Comparison of ENCODE assay signal across 15 cellular contexts in the genomic region with DNA sequence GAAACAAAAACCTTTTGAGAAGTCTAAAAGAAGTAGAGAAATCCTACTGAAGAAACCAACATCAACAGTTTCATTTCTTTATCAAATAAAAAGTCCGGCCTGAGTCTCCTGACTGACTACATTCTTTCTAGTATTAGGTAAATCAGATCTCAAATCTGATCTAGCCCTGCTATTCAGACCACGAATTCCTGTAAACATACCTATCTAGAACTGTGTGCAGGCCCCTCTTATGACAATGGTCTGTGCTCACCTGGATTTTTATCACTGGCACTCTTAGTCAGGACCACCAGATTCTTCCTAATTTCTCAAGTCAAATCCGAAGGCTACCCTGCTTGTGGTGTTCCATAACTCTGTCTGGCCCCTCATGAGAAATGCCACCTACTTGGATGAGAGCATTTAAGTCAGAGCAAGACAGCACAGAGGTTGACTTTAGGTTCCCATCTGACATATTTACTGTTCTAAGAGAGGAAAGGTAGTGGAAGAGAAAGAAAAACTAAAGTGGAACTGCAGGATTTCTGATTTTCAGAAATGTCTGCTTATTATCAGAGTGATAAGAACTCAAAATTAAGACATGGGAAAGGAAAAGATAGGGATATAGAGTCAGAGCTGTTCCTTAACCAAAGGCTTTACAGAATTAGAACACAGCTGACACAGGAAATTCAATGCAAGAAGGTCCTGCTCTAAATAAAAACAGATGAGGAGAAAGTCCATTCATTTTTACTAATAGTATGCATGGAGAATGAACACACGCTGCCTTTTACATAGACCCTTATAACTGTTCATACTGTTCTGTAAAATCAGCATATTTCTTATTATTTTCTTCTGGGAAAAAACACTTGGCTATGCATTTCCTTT. TPM values are rescaled to one million over a fixed set of nuclear protein-coding genes. Genes with fewer than 3 reads are reported as not detected.
A peak's percentile ranks its signal among the peaks of the same experiment; 100 is the strongest.
DNase-seq lines count a peak whose midpoint lies in the region; ATAC-seq, FAIRE-seq and TF ChIP-seq lines count a peak whose summit lies in the region.
"Had no signal": no experiment of that assay in that cellular context is flagged by ENCODE, and none has a peak within 500 bp of the region (broad histone marks: within the 10 kb centered on the region; RNA-seq: fewer than 3 reads in every experiment).

No MANE protein-coding gene starts in this region.

- H3K4me1 Mint-ChIP-seq in activated T-helper 1 cell treated with anti-CD3 and anti-CD28 coated beads, Interleukin-12 subunit alpha, Interleukin-12 subunit beta, Interleukin-2, Interleukin-4 antibody, amounts not matched to agents 30 ng/mL and 10 ng/mL and 1 ng/mL, durations not matched to agents 14 hours and 24 hours and 36 hours (ENCODE audit: low read depth): no peaks in the 10 kb centered on the region
- H3K4me1 Mint-ChIP-seq in CD4-positive, alpha-beta T cell (ENCODE audit: low read depth): no peaks in the 10 kb centered on the region
- H3K4me1 Mint-ChIP-seq: activated CD4-positive, alpha-beta T cell treated with anti-CD3 and anti-CD28 coated beads for 36 hours had no signal

- H3K27ac Mint-ChIP-seq in activated T-helper 1 cell treated with anti-CD3 and anti-CD28 coated beads, Interleukin-12 subunit alpha, Interleukin-12 subunit beta, Interleukin-2, Interleukin-4 antibody, amounts not matched to agents 30 ng/mL and 10 ng/mL and 1 ng/mL, durations not matched to agents 14 hours and 24 hours and 36 hours: no peak overlapping the region
- H3K27ac Mint-ChIP-seq in CD4-positive, alpha-beta T cell: no peak overlapping the region
- H3K27ac Mint-ChIP-seq: activated CD4-positive, alpha-beta T cell treated with anti-CD3 and anti-CD28 coated beads for 36 hours; T-helper 2 cell treated with Interferon-gamma antibody and Interleukin-4, amounts not matched to agents 5 μg/mL and 100 μg/mL, for 36 hours had no signal

- H3K4me1 ChIP-seq in OCI-LY7 (ENCODE audit: insufficient read depth, low read length, poor library complexity, severe bottlenecking) (peaks cover 31% of the 10 kb centered on the region), fibroblast of lung (ENCODE audit: control insufficient read depth, extremely low read depth, insufficient read depth, low read length) (peaks cover 7% of the 10 kb centered on the region), neutrophil (ENCODE audit: control insufficient read depth in 1 of 2, insufficient read depth in 1 of 2, low read depth in 1 of 2, low read length in 1 of 2) (peaks cover 29 to 40% of the 10 kb centered on the region in 2 experiments)
- H3K4me1 ChIP-seq: prostate gland had no signal

- no peaks in the 10 kb centered on the region for H3K9me2 ChIP-seq in OCI-LY7 (ENCODE audit: insufficient read depth, low read length)

- H3K79me2 ChIP-seq in OCI-LY7 (ENCODE audit: insufficient read depth, low read depth, low read length): no peaks in the 10 kb centered on the region
- H3K79me2 ChIP-seq in fibroblast of lung (ENCODE audit: control insufficient read depth, insufficient read depth, low read length): no peaks in the 10 kb centered on the region

- H3K27me3 ChIP-seq in fibroblast of lung (ENCODE audit: control insufficient read depth, insufficient read depth, low read length) (no peaks in the 10 kb centered on the region), neutrophil (no peaks in the 10 kb centered on the region)
- H3K27me3 ChIP-seq in CD4-positive, alpha-beta T cell (ENCODE audit: control insufficient read depth, insufficient read depth, low read length): no peaks in the 10 kb centered on the region
- H3K27me3 ChIP-seq: adrenal gland, testis had no signal

- no peak overlapping the region for H3K4me3 ChIP-seq in OCI-LY7 (ENCODE audit: low read depth, low read length, poor library complexity, severe bottlenecking)
- H3K4me3 ChIP-seq in fibroblast of lung (replicated peaks in 1 of 4; ENCODE audit: control extremely low read depth in 1 of 4, insufficient read depth in 1 of 4, low read depth in 3 of 4, low read length in 4 of 4): no peak overlapping the region
- H3K4me3 ChIP-seq in neutrophil (ENCODE audit: low read depth in 1 of 2, low read length in 1 of 2): no peak overlapping the region
- H3K4me3 ChIP-seq: adrenal gland, prostate gland, testis had no signal

- DNase-seq in EL: peak; percentile 25
- no peak for DNase-seq in OCI-LY7 (ENCODE audit: low spot score)
- DNase-seq in fibroblast of lung (ENCODE audit: low read depth in 2 of 2): peak in 1 of 2 donors; percentile 53
- DNase-seq in GM12891 (ENCODE audit: insufficient read length, low spot score): no peak
- no peak for DNase-seq in activated T-helper 1 cell treated with anti-CD3 and anti-CD28 coated beads, Interleukin-12 subunit alpha, Interleukin-12 subunit beta, Interleukin-2, Interleukin-4 antibody, amounts not matched to agents 30 ng/mL and 10 ng/mL and 1 ng/mL, durations not matched to agents 14 hours and 24 hours and 36 hours (ENCODE audit: low spot score)
- no peak for DNase-seq in CD4-positive, alpha-beta T cell
- DNase-seq: activated CD4-positive, alpha-beta T cell treated with anti-CD3 and anti-CD28 coated beads for 36 hours; activated T-cell treated with anti-CD3 and anti-CD28 coated beads, Interleukin-2, amount 50 U/mL, for 48 hours; cortex of kidney; testis had no signal

- H3K9ac ChIP-seq in fibroblast of lung (ENCODE audit: insufficient read depth, low read length): no peak overlapping the region

- no peaks in the 10 kb centered on the region for H4K20me1 ChIP-seq in OCI-LY7 (ENCODE audit: insufficient read depth, low read length)
- H4K20me1 ChIP-seq in fibroblast of lung (ENCODE audit: control insufficient read depth, extremely low read depth, insufficient read depth, low read length): no peaks in the 10 kb centered on the region

- H3K9me3 ChIP-seq in OCI-LY7 (ENCODE audit: low read length): no peaks in the 10 kb centered on the region
- no peaks in the 10 kb centered on the region for H3K9me3 ChIP-seq in fibroblast of lung (ENCODE audit: control insufficient read depth, insufficient read depth, low read depth, low read length)
- H3K9me3 ChIP-seq in neutrophil: no peaks in the 10 kb centered on the region
- no peaks in the 10 kb centered on the region for H3K9me3 ChIP-seq in CD4-positive, alpha-beta T cell (ENCODE audit: control insufficient read depth, low read length)
- H3K9me3 ChIP-seq: adrenal gland, prostate gland, testis had no signal

- H3K27ac ChIP-seq in OCI-LY7 (ENCODE audit: low read depth, low read length, poor library complexity, severe bottlenecking) (no peak overlapping the region), fibroblast of lung (ENCODE audit: insufficient read depth, low read length) (no peak overlapping the region), neutrophil (peak overlapping the region; percentile 79)
- no peak overlapping the region for H3K27ac ChIP-seq in CD4-positive, alpha-beta T cell (ENCODE audit: low read depth, low read length)
- H3K27ac ChIP-seq: prostate gland, testis had no signal

- H3K4me2 ChIP-seq in OCI-LY7 (ENCODE audit: low read length) (peak overlapping the region; percentile 28), fibroblast of lung (ENCODE audit: extremely low read depth, insufficient read depth, low read length) (peak overlapping the region; percentile 68)

- H2AFZ ChIP-seq in OCI-LY7 (ENCODE audit: low read length) (peak overlapping the region; percentile 70), fibroblast of lung (ENCODE audit: low read length) (peak overlapping the region; percentile 21)

- no peak for TF ChIP-seq POLR2A in GM12891 (IDR thresholded peaks at IDR 0.05; ENCODE audit: low read depth, low read length)

- FAIRE-seq in GM12891 (lab: Jason Lieb, UNC): no peak

- no peaks in the 10 kb centered on the region for H3K9me3 Mint-ChIP-seq in activated T-helper 1 cell treated with anti-CD3 and anti-CD28 coated beads, Interleukin-12 subunit alpha, Interleukin-12 subunit beta, Interleukin-2, Interleukin-4 antibody, amounts not matched to agents 30 ng/mL and 10 ng/mL and 1 ng/mL, durations not matched to agents 14 hours and 24 hours and 36 hours
- H3K9me3 Mint-ChIP-seq in CD4-positive, alpha-beta T cell: no peaks in the 10 kb centered on the region
- H3K9me3 Mint-ChIP-seq: T-helper 2 cell treated with Interferon-gamma antibody and Interleukin-4, amounts not matched to agents 5 μg/mL and 100 μg/mL, for 36 hours had no signal

- no peak overlapping the region for H3K4me3 Mint-ChIP-seq in activated T-helper 1 cell treated with anti-CD3 and anti-CD28 coated beads, Interleukin-12 subunit alpha, Interleukin-12 subunit beta, Interleukin-2, Interleukin-4 antibody, amounts not matched to agents 30 ng/mL and 10 ng/mL and 1 ng/mL, durations not matched to agents 14 hours and 24 hours and 36 hours
- H3K4me3 Mint-ChIP-seq in CD4-positive, alpha-beta T cell: no peak overlapping the region
- H3K4me3 Mint-ChIP-seq: activated CD4-positive, alpha-beta T cell treated with anti-CD3 and anti-CD28 coated beads for 36 hours; T-helper 2 cell treated with Interferon-gamma antibody and Interleukin-4, amounts not matched to agents 5 μg/mL and 100 μg/mL, for 36 hours had no signal

- H3K36me3 ChIP-seq in OCI-LY7 (ENCODE audit: insufficient read depth, low read length) (no peaks in the 10 kb centered on the region), fibroblast of lung (ENCODE audit: control insufficient read depth, insufficient read depth, low read length) (no peaks in the 10 kb centered on the region), neutrophil (no peaks in the 10 kb centered on the region)
- H3K36me3 ChIP-seq: adrenal gland, prostate gland had no signal

- TF ChIP-seq CTCF in OCI-LY7 (conservative IDR thresholded peaks at IDR 0.05; ENCODE audit: low read length) (no peak), fibroblast of lung (conservative IDR thresholded peaks at IDR 0.05 in 1 of 2, IDR thresholded peaks at IDR 0.05 in 1 of 2; ENCODE audit: low read depth in 1 of 2, low read length in 2 of 2) (no peak), neutrophil (IDR thresholded peaks at IDR 0.05) (no peak)
- no peak for TF ChIP-seq CTCF in CD4-positive, alpha-beta T cell (IDR thresholded peaks at IDR 0.05)

- CTCF ChIA-PET in OCI-LY7 (lab: Charles Lee; ENCODE audit: unreplicated experiment): no interaction called here
- CTCF ChIA-PET in CD4-positive, alpha-beta T cell (lab: Charles Lee): no interaction called here

- H3K27me3 Mint-ChIP-seq in activated T-helper 1 cell treated with anti-CD3 and anti-CD28 coated beads, Interleukin-12 subunit alpha, Interleukin-12 subunit beta, Interleukin-2, Interleukin-4 antibody, amounts not matched to agents 30 ng/mL and 10 ng/mL and 1 ng/mL, durations not matched to agents 14 hours and 24 hours and 36 hours (ENCODE audit: insufficient read depth): no peaks in the 10 kb centered on the region
- H3K27me3 Mint-ChIP-seq in CD4-positive, alpha-beta T cell: no peaks in the 10 kb centered on the region

- POLR2A ChIA-PET in OCI-LY7 (lab: Charles Lee): interaction anchor here (2.0 kb wide), 1 partner anchor 11 kb away, joined by 5 read pairs; no protein-coding TSS in a partner anchor
- POLR2A ChIA-PET in CD4-positive, alpha-beta T cell (lab: Charles Lee): no interaction called here

- no peaks in the 10 kb centered on the region for H3K36me3 Mint-ChIP-seq in activated T-helper 1 cell treated with anti-CD3 and anti-CD28 coated beads, Interleukin-12 subunit alpha, Interleukin-12 subunit beta, Interleukin-2, Interleukin-4 antibody, amounts not matched to agents 30 ng/mL and 10 ng/mL and 1 ng/mL, durations not matched to agents 14 hours and 24 hours and 36 hours (ENCODE audit: low read depth)
- H3K36me3 Mint-ChIP-seq in CD4-positive, alpha-beta T cell (ENCODE audit: low read depth): no peaks in the 10 kb centered on the region

- no TSS peak for BruUV-seq in OCI-LY7 (replicated peaks; lab: Mats Ljungman, UMichigan)

- no peak for ATAC-seq in HG03159 (IDR thresholded peaks at IDR 0.05; ENCODE audit: unreplicated experiment)
- no peak for ATAC-seq in CD4-positive, alpha-beta T cell (ENCODE audit: poor library complexity)
- ATAC-seq: activated CD4-positive, alpha-beta T cell treated with anti-CD3 and anti-CD28 coated beads for 36 hours had no signal

- intact Hi-C loops in OCI-LY7 (cut with micrococcal nuclease; ENCODE audit: unreplicated experiment): no loop called here
- intact Hi-C loops in activated T-helper 1 cell treated with anti-CD3 and anti-CD28 coated beads, Interleukin-12 subunit alpha, Interleukin-12 subunit beta, Interleukin-2, Interleukin-4 antibody, amounts not matched to agents 30 ng/mL and 10 ng/mL and 1 ng/mL, durations not matched to agents 14 hours and 24 hours and 36 hours (cut with micrococcal nuclease): no loop called here
- intact Hi-C loops in CD4-positive, alpha-beta T cell (cut with DNase I, micrococcal nuclease): no loop called here

RNA-seq across cellular contexts. Expression of a gene that starts 56.5 kb away (rescaled TPM):
- 5.0 and 7.3 TPM in 2 replicates for total RNA-seq in OCI-LY7 (2014; rRNA removed; shearing (Covaris generic))
- 3.6 and 4.7 TPM in 2 replicates for total RNA-seq in OCI-LY7 (2022)
- total RNA-seq in fibroblast of lung: 74.0 and 109 TPM in 2 replicates
- 16.0 and 17.4 TPM in 2 replicates for polyA plus RNA-seq in fibroblast of lung
- polyA plus RNA-seq in fibroblast of lung (2012): 10.2 and 11.3 TPM in 2 replicates
- 16.0 and 19.7 TPM in 2 replicates for polyA minus RNA-seq in fibroblast of lung (ENCODE audit: low replicate concordance)
- 0.03 TPM for polyA plus RNA-seq in GM12891 (2012; ENCODE audit: low read depth, missing spikeins)
- 1.8 and 2.9 TPM in 2 replicates for total RNA-seq in activated T-helper 1 cell treated with anti-CD3 and anti-CD28 coated beads, Interleukin-12 subunit alpha, Interleukin-12 subunit beta, Interleukin-2, Interleukin-4 antibody, amounts not matched to agents 30 ng/mL and 10 ng/mL and 1 ng/mL, durations not matched to agents 14 hours and 24 hours and 36 hours
- under 1 TPM; 0.47 to 0.59 TPM for total RNA-seq in CD4-positive, alpha-beta T cell
